ENCODE assay signal across 31 cellular contexts in the genomic region with DNA sequence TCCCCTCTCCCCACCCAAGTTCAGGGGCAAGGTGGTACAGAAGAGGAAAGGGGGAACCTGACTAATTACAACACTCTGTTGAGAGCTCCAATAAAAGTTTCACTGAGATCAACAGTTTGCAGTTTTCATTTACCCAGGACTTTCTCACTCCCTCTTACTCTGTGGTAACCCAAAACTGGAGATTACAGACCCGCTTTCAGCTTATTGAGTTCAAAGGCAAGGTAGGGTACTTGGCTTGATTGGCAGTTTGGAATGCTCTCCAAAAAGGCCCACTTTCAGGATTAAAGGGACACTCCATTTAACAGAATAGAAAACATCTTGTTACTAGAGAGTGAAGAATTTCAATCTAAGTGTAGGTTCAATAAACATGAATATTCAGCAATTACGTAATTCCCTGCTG.
"Had no signal": no experiment of that assay in that cellular context is flagged by ENCODE, and none has a peak within 500 bp of the region (broad histone marks: within the 10 kb centered on the region; RNA-seq: fewer than 3 reads in every experiment).

No MANE protein-coding gene starts in this region.

- H3K27ac ChIP-seq: ascending aorta, cardiac muscle cell, SJCRH30, SK-N-MC had no signal

- ATAC-seq: activated CD8-positive, alpha-beta T cell treated with anti-CD3 and anti-CD28 coated beads for 36 hours; activated T-cell treated with anti-CD3 and anti-CD28 coated beads, Interleukin-2, amount 50 U/mL, for 72 hours; activated T-helper 17 cell treated with anti-CD3 and anti-CD28 coated beads, Interleukin-2, amount 50 U/mL, for 72 hours had no signal

- DNase-seq: activated CD4-positive, alpha-beta T cell treated with anti-CD3 and anti-CD28 coated beads, Interleukin-2, amount 10 ng/mL, durations not matched to agents 24 days and 14 days; activated CD4-positive, alpha-beta T cell treated with anti-CD3 and anti-CD28 coated beads, Interleukin-2, amount 50 U/mL, for 4 hours; activated CD8-positive, alpha-beta T cell treated with anti-CD3 and anti-CD28 coated beads for 36 hours; activated effector memory CD4-positive, alpha-beta T cell treated with anti-CD3 and anti-CD28 coated beads, Interleukin-2, amount 50 U/mL, for 16 hours; activated naive CD4-positive, alpha-beta T cell treated with Interleukin-2 at 50 U/mL for 16 hours; activated naive CD8-positive, alpha-beta T cell treated with anti-CD3 and anti-CD28 coated beads, Interleukin-2, amount 10 ng/mL, durations not matched to agents 7 days and 5 days; activated T-cell treated with anti-CD3 and anti-CD28 coated beads, Interleukin-2, amount 50 U/mL, for 1 hour; activated T-cell treated with anti-CD3 and anti-CD28 coated beads, Interleukin-2, amount 50 U/mL, for 72 hours; amygdala; MM.1S; MV-4-11; NCI-H1092 treated with DMSO at 0.1 percent for 48 hours; NCI-H1417; NCI-H146; NCI-H187 treated with DMSO at 0.1 percent for 48 hours; NCI-H2081; NCI-H2171; NCI-H510A; NCI-H526; NCI-H748 treated with DMSO at 0.1 percent for 48 hours; NK-92 treated with Interleukin-12 subunit alpha and Interleukin-12 subunit beta, amount 100 ng/mL, for 24 hours; SHP77; SJCRH30 had no signal

- H3K27ac Mint-ChIP-seq: activated CD4-positive, alpha-beta T cell treated with anti-CD3 and anti-CD28 coated beads, Interleukin-2, amount 10 ng/mL, durations not matched to agents 24 days and 14 days; activated CD8-positive, alpha-beta T cell treated with anti-CD3 and anti-CD28 coated beads for 36 hours; activated naive CD4-positive, alpha-beta T cell treated with anti-CD3 and anti-CD28 coated beads, Interleukin-2, amount 50 U/mL, for 24 hours; activated naive CD8-positive, alpha-beta T cell treated with anti-CD3 and anti-CD28 coated beads, Interleukin-2, amount 10 ng/mL, durations not matched to agents 7 days and 5 days; activated T-cell treated with anti-CD3 and anti-CD28 coated beads, Interleukin-2, amount 50 U/mL, for 72 hours; activated T-helper 17 cell treated with anti-CD3 and anti-CD28 coated beads, Interleukin-2, amount 50 U/mL, for 72 hours; T-helper 2 cell treated with Interferon-gamma antibody and Interleukin-4, amounts not matched to agents 5 μg/mL and 100 μg/mL, for 36 hours had no signal

- H3K4me1 ChIP-seq: ascending aorta had no signal

- H3K4me1 Mint-ChIP-seq: activated CD4-positive, alpha-beta T cell treated with anti-CD3 and anti-CD28 coated beads, Interleukin-2, amount 10 ng/mL, durations not matched to agents 24 days and 14 days; activated naive CD4-positive, alpha-beta T cell treated with anti-CD3 and anti-CD28 coated beads, Interleukin-2, amount 50 U/mL, for 24 hours; activated T-helper 17 cell treated with anti-CD3 and anti-CD28 coated beads, Interleukin-2, amount 50 U/mL, for 72 hours; central memory CD8-positive, alpha-beta T cell had no signal

- FAIRE-seq: TTC549 had no signal

- H3K9me3 ChIP-seq: ascending aorta, SJCRH30 had no signal

- H3K36me3 ChIP-seq: ascending aorta, cardiac muscle cell, SJCRH30 had no signal

- H3K9me3 Mint-ChIP-seq: activated CD4-positive, alpha-beta T cell treated with anti-CD3 and anti-CD28 coated beads, Interleukin-2, amount 10 ng/mL, durations not matched to agents 24 days and 14 days; activated CD8-positive, alpha-beta T cell treated with anti-CD3 and anti-CD28 coated beads for 36 hours; activated naive CD4-positive, alpha-beta T cell treated with anti-CD3 and anti-CD28 coated beads, Interleukin-2, amount 50 U/mL, for 24 hours; activated naive CD8-positive, alpha-beta T cell treated with anti-CD3 and anti-CD28 coated beads, Interleukin-2, amount 10 ng/mL, durations not matched to agents 7 days and 5 days; activated T-cell treated with anti-CD3 and anti-CD28 coated beads, Interleukin-2, amount 50 U/mL, for 72 hours; activated T-helper 17 cell treated with anti-CD3 and anti-CD28 coated beads, Interleukin-2, amount 50 U/mL, for 72 hours; central memory CD8-positive, alpha-beta T cell; T-helper 2 cell treated with Interferon-gamma antibody and Interleukin-4, amounts not matched to agents 5 μg/mL and 100 μg/mL, for 36 hours had no signal

- H3K36me3 Mint-ChIP-seq: activated naive CD4-positive, alpha-beta T cell treated with anti-CD3 and anti-CD28 coated beads, Interleukin-2, amount 50 U/mL, for 24 hours; activated naive CD8-positive, alpha-beta T cell treated with anti-CD3 and anti-CD28 coated beads, Interleukin-2, amount 10 ng/mL, durations not matched to agents 7 days and 5 days had no signal

- H3K4me3 ChIP-seq: ascending aorta, cardiac muscle cell, SJCRH30, SK-N-MC had no signal

- H3K4me3 Mint-ChIP-seq: activated CD4-positive, alpha-beta T cell treated with anti-CD3 and anti-CD28 coated beads, Interleukin-2, amount 10 ng/mL, durations not matched to agents 24 days and 14 days; activated CD8-positive, alpha-beta T cell treated with anti-CD3 and anti-CD28 coated beads for 36 hours; activated naive CD4-positive, alpha-beta T cell treated with anti-CD3 and anti-CD28 coated beads, Interleukin-2, amount 50 U/mL, for 24 hours; activated naive CD8-positive, alpha-beta T cell treated with anti-CD3 and anti-CD28 coated beads, Interleukin-2, amount 10 ng/mL, durations not matched to agents 7 days and 5 days; activated T-cell treated with anti-CD3 and anti-CD28 coated beads, Interleukin-2, amount 50 U/mL, for 72 hours; activated T-helper 17 cell treated with anti-CD3 and anti-CD28 coated beads, Interleukin-2, amount 50 U/mL, for 72 hours; central memory CD8-positive, alpha-beta T cell; T-helper 2 cell treated with Interferon-gamma antibody and Interleukin-4, amounts not matched to agents 5 μg/mL and 100 μg/mL, for 36 hours had no signal

- H3K27me3 ChIP-seq: ascending aorta, SJCRH30 had no signal
